8 cellular contexts compared by ENCODE assay signal in the genomic region with DNA sequence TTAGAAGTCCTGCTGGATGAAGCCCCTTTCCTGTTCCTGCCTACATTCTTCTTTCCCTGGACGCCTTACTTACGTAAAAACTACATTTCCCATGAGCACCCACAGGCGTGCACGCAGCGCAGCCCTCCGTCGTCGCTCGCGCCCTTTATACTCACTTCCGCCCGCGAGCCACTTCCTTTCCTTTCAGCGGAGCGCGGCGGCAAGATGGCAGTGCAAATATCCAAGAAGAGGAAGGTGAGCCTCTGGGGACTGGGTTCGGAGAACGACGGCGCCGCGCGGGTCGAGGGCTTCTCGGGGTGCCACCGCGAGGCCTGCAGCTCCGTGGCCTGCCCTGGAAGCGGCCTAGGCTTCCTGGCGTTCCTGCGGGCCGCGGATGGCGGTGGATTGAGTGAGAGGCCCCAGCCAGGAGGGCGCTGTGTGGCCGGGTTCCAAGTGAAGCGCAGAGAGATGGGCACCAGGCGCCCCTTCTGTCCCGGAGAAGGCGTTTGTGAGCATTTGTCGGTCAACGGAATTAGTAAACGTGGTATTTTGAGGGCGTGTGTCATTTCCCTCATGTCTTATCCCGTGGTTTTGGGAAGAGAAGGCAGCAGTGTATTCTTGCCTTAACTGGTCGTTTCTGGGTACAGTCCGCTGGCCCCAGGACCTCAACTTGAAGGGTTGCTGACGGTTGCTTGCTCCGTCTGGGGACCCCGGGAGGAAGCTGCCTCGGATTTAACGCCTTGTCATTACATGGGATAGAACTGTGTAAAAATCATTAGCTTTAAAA. TPM values are rescaled to one million over a fixed set of nuclear protein-coding genes. Genes with fewer than 3 reads are reported as not detected.
DNase-seq lines count a peak whose midpoint lies in the region; ATAC-seq and TF ChIP-seq lines count a peak whose summit lies in the region.

A gene (plus strand): TSS at position 175 of the 766 bp plus-strand sequence. CDS start 30 bp downstream, at position 205.

- CTCF ChIA-PET in Caco-2 (lab: Charles Lee): interaction anchor here (0.9 to 1.3 kb wide), 2 partner anchors 12 to 77 kb away, joined by 3 to 6 read pairs; no protein-coding TSS in a partner anchor
- CTCF ChIA-PET in activated CD8-positive, alpha-beta memory T cell treated with anti-CD3 and anti-CD28 coated beads, Interleukin-2, amount 10 ng/mL, durations not matched to agents 7 days and 5 days (lab: Charles Lee): interaction anchor here (0.9 to 4.2 kb wide), 8 partner anchors 8 to 132 kb away, joined by 3 to 17 read pairs (median 6); a partner anchor contains a TSS

- peak within 1 kb of the TSS; percentile 99 for H3K4me3 Mint-ChIP-seq in Caco-2 (ENCODE audit: unreplicated experiment)
- peak within 1 kb of the TSS; percentile 98 for H3K4me3 Mint-ChIP-seq in activated CD8-positive, alpha-beta memory T cell treated with anti-CD3 and anti-CD28 coated beads, Interleukin-2, amount 10 ng/mL, durations not matched to agents 7 days and 5 days
- H3K4me3 Mint-ChIP-seq in mesothelial cell of epicardium: peak within 1 kb of the TSS; percentile 98

- H3K9ac ChIP-seq in NT2/D1 (ENCODE audit: insufficient read length, low read depth): peak within 1 kb of the TSS; percentile 100

- peak within 1 kb of the TSS; percentile 80 for H3K4me3 ChIP-seq in Caco-2 (ENCODE audit: low read depth, low read length)
- peak within 1 kb of the TSS; percentile 98 for H3K4me3 ChIP-seq in NT2/D1 (ENCODE audit: insufficient read length, low read depth)

- H3K9me3 ChIP-seq in Caco-2 (no peaks in the 10 kb centered on the region), NT2/D1 (ENCODE audit: insufficient read depth, low read length) (no peaks in the 10 kb centered on the region)

- TF ChIP-seq CTCF in Caco-2 (IDR thresholded peaks at IDR 0.05; ENCODE audit: insufficient read depth in 1 of 2, low read depth in 1 of 2, low read length in 1 of 2, severe bottlenecking in 1 of 2, unreplicated experiment in 1 of 2) (peak in 1 of 2 experiments; percentile 60), GM20000 (IDR thresholded peaks at IDR 0.05; ENCODE audit: extremely low read depth, missing control alignments) (peak; percentile 3), mesothelial cell of epicardium (IDR thresholded peaks at IDR 0.05; ENCODE audit: unreplicated experiment) (no peak)

- peaks cover 35% of the 10 kb centered on the region for H3K4me1 ChIP-seq in Caco-2
- H3K4me1 ChIP-seq in NT2/D1 (ENCODE audit: insufficient read depth, insufficient read length): peaks cover 2% of the 10 kb centered on the region

- H3K27me3 ChIP-seq in Caco-2 (replicated peaks; ENCODE audit: control insufficient read depth, insufficient read depth, low read length) (no peaks in the 10 kb centered on the region), NT2/D1 (ENCODE audit: insufficient read depth, insufficient read length) (no peaks in the 10 kb centered on the region)

- H3K36me3 Mint-ChIP-seq in Caco-2 (ENCODE audit: insufficient read depth, unreplicated experiment) (peaks cover 58% of the 10 kb centered on the region), mesothelial cell of epicardium (peaks cover 31% of the 10 kb centered on the region)
- H3K36me3 Mint-ChIP-seq in activated CD8-positive, alpha-beta memory T cell treated with anti-CD3 and anti-CD28 coated beads, Interleukin-2, amount 10 ng/mL, durations not matched to agents 7 days and 5 days: peaks cover 50% of the 10 kb centered on the region

- DNase-seq in Caco-2: peak; percentile 95 to 97
- DNase-seq in GM20000 (ENCODE audit: low spot score): peak; percentile 93
- peak; percentile 89 for DNase-seq in HT1080 (ENCODE audit: low read depth)
- peak; percentile 88 for DNase-seq in NT2/D1 (ENCODE audit: low read depth, low spot score)
- peak; percentile 94 for DNase-seq in activated CD8-positive, alpha-beta memory T cell treated with anti-CD3 and anti-CD28 coated beads, Interleukin-2, amount 10 ng/mL, durations not matched to agents 7 days and 5 days
- DNase-seq in mesothelial cell of epicardium (ENCODE audit: low spot score in 2 of 2, unreplicated experiment in 2 of 2): peak; percentile 78 to 89
- DNase-seq in stimulated activated CD8-positive, alpha-beta memory T cell treated with anti-CD3 and anti-CD28 coated beads, Interleukin-15, amount 100 ng/mL, for 48 hours (ENCODE audit: low read depth in 2 of 2): peak; percentile 77 to 82

- in situ Hi-C loops in endometrial microvascular endothelial cells (cut with HindIII; ENCODE audit: inconsistent ontology term, low pct_unique_long_range_greater_than_20kb, low sequenced_read_pairs): loop anchor here (10.0 kb wide), 1 partner anchor 125 kb away; no protein-coding TSS in a partner anchor

- peaks cover 39% of the 10 kb centered on the region for H3K4me1 Mint-ChIP-seq in Caco-2 (ENCODE audit: low read depth, unreplicated experiment)
- H3K4me1 Mint-ChIP-seq in activated CD8-positive, alpha-beta memory T cell treated with anti-CD3 and anti-CD28 coated beads, Interleukin-2, amount 10 ng/mL, durations not matched to agents 7 days and 5 days: peaks cover 40% of the 10 kb centered on the region
- peaks cover 32% of the 10 kb centered on the region for H3K4me1 Mint-ChIP-seq in mesothelial cell of epicardium

- intact Hi-C loops in Caco-2 (cut with micrococcal nuclease; ENCODE audit: unreplicated experiment): loop anchor here (1.0 kb wide), 1 partner anchor 11 kb away; no protein-coding TSS in a partner anchor

- ATAC-seq in activated CD8-positive, alpha-beta memory T cell treated with anti-CD3 and anti-CD28 coated beads, Interleukin-2, amount 10 ng/mL, durations not matched to agents 7 days and 5 days: peak; percentile 89

- BruUV-seq in Caco-2 (replicated peaks; lab: Mats Ljungman, UMichigan): TSS peak; percentile 57

- H3K9me3 Mint-ChIP-seq in Caco-2 (ENCODE audit: unreplicated experiment): no peaks in the 10 kb centered on the region
- no peaks in the 10 kb centered on the region for H3K9me3 Mint-ChIP-seq in activated CD8-positive, alpha-beta memory T cell treated with anti-CD3 and anti-CD28 coated beads, Interleukin-2, amount 10 ng/mL, durations not matched to agents 7 days and 5 days (ENCODE audit: low read depth)
- H3K9me3 Mint-ChIP-seq in mesothelial cell of epicardium: no peaks in the 10 kb centered on the region

- H3K27ac Mint-ChIP-seq in Caco-2 (ENCODE audit: unreplicated experiment) (peak within 1 kb of the TSS; percentile 100), mesothelial cell of epicardium (peak within 1 kb of the TSS; percentile 99)
- peak within 1 kb of the TSS; percentile 99 for H3K27ac Mint-ChIP-seq in activated CD8-positive, alpha-beta memory T cell treated with anti-CD3 and anti-CD28 coated beads, Interleukin-2, amount 10 ng/mL, durations not matched to agents 7 days and 5 days

- POLR2A ChIA-PET in Caco-2 (lab: Charles Lee): interaction anchor here (0.5 to 1.2 kb wide), 5 partner anchors 19 to 260 kb away, joined by 3 to 5 read pairs (median 4); no protein-coding TSS in a partner anchor

- H3K36me3 ChIP-seq in Caco-2 (ENCODE audit: control insufficient read depth, insufficient read depth, low read length): peaks cover 22% of the 10 kb centered on the region
- H3K36me3 ChIP-seq in NT2/D1 (ENCODE audit: insufficient read depth, insufficient read length, low read length): peaks cover 49% of the 10 kb centered on the region

- H3K27me3 Mint-ChIP-seq in Caco-2 (ENCODE audit: insufficient read depth, unreplicated experiment) (no peaks in the 10 kb centered on the region), mesothelial cell of epicardium (ENCODE audit: low read depth) (peaks cover 3% of the 10 kb centered on the region)
- H3K27me3 Mint-ChIP-seq in activated CD8-positive, alpha-beta memory T cell treated with anti-CD3 and anti-CD28 coated beads, Interleukin-2, amount 10 ng/mL, durations not matched to agents 7 days and 5 days: peaks cover 4% of the 10 kb centered on the region

RNA-seq across cellular contexts. Expression of the gene that starts here (rescaled TPM):
- total RNA-seq in Caco-2 (2022) (6,280 and 6,333 TPM in 2 replicates), endometrial microvascular endothelial cells (ENCODE audit: inconsistent ontology term) (1,799 TPM), mesothelial cell of epicardium (2,848 to 2,954 TPM (median 2,936 TPM) in 3 replicates)
- total RNA-seq in HT1080 (2014; rRNA removed; shearing (Covaris generic)): 2,311 and 3,087 TPM in 2 replicates
- 3,159 and 4,735 TPM in 2 replicates for polyA plus RNA-seq in HT1080 (2015; cell fraction: cytosol; rRNA removed)
- 1,232 and 1,358 TPM in 2 replicates for polyA plus RNA-seq in HT1080 (2015; cell fraction: nucleus; rRNA removed)
- 1,000 to 10,000 TPM; 2,848 to 3,262 TPM for total RNA-seq in activated CD8-positive, alpha-beta memory T cell treated with anti-CD3 and anti-CD28 coated beads, Interleukin-2, amount 10 ng/mL, durations not matched to agents 7 days and 5 days

Comparison
In these comparisons a context has a peak if more than half of its experiments do, and no peak if none do; other contexts are left out.
1. Peak in every context shown above with its lines: DNase-seq, ATAC-seq and H3K4me3 ChIP-seq.